ENCODE assay signal across 8 cellular contexts in the genomic region with DNA sequence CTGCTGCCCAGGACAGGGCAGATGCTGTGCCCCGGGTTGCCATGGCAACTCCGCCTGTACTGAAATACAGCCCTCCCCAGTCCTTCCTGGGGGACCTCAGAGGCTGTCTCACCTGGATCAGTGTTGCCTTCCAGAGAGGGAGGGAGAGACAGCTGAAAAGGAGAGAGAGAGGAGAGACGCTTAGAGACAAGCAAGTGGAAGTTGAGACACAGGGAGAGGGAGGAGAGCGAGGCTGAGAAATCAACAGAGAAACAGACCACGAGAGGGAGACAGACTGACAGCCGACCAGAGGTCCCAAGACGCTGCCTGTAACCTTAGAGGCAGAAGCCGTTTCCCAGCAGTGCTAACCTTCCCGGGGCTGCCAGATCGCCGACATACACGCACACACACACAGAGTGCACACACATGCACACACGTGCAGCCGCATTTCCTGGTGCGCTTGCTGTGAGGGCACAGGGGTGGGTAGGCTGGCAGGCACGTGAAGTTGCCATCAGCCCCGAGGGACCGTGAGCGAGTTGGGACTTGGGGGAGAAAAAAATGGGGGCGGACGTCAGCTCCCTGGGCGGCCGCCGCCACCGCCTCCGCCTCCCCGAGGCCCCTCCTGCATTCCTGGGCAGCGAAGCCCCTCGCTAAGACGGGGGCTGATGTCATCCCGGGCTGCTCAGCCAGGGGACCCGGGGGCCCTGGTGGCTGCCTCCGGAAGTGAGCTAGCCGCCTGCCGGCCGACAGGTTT.
DNase-seq lines count a peak whose midpoint lies in the region; ATAC-seq and TF ChIP-seq lines count a peak whose summit lies in the region.

No MANE protein-coding gene starts in this region.

- H3K9me3 ChIP-seq in HUES64 (ENCODE audit: insufficient read depth, low read depth, low read length) (no peaks in the 10 kb centered on the region), Peyer's patch (no peaks in the 10 kb centered on the region)

- peak overlapping the region; percentile 33 for H3K27ac Mint-ChIP-seq in activated T-helper 2 cell treated with anti-CD3 and anti-CD28 coated beads, Interferon-gamma antibody, Interleukin-2, Interleukin-4, amounts not matched to agents 10 μg/mL and 5 μg/mL and 100 μg/mL, durations not matched to agents 14 hours and 24 hours and 36 hours
- H3K27ac Mint-ChIP-seq in natural killer cell = peak overlapping the region; percentile 49 to 90

- peaks cover 9% of the 10 kb centered on the region for H3K36me3 Mint-ChIP-seq in activated T-helper 2 cell treated with anti-CD3 and anti-CD28 coated beads, Interferon-gamma antibody, Interleukin-2, Interleukin-4, amounts not matched to agents 10 μg/mL and 5 μg/mL and 100 μg/mL, durations not matched to agents 14 hours and 24 hours and 36 hours (ENCODE audit: low read depth)
- no peaks in the 10 kb centered on the region for H3K36me3 Mint-ChIP-seq in natural killer cell

- H3K9me3 Mint-ChIP-seq in activated T-helper 2 cell treated with anti-CD3 and anti-CD28 coated beads, Interferon-gamma antibody, Interleukin-2, Interleukin-4, amounts not matched to agents 10 μg/mL and 5 μg/mL and 100 μg/mL, durations not matched to agents 14 hours and 24 hours and 36 hours = peaks cover 4% of the 10 kb centered on the region
- no peaks in the 10 kb centered on the region for H3K9me3 Mint-ChIP-seq in natural killer cell

- ATAC-seq in natural killer cell (peak; percentile 80 to 90 (median 85)), GM18498 (IDR thresholded peaks at IDR 0.05; ENCODE audit: unreplicated experiment) (no peak)

- H3K9ac ChIP-seq in HUES64 (ENCODE audit: low read depth, low read length) = peak overlapping the region; percentile 63

- WGBS in HUES64 = under 1% methylated on average over 36 of the region's 36 CpGs

- TF ChIP-seq POLR2A in Peyer's patch (IDR thresholded peaks at IDR 0.05) = peak in 1 of 2 donors; percentile 20

- H3K4me3 ChIP-seq in HUES64 (ENCODE audit: low read length) (peak overlapping the region; percentile 64), Peyer's patch (peak overlapping the region; percentile 20 to 57 (median 50))

- H3K27me3 ChIP-seq in HUES64 (ENCODE audit: insufficient read depth, low read length) (no peaks in the 10 kb centered on the region), Peyer's patch (no peaks in the 10 kb centered on the region)

- no peaks in the 10 kb centered on the region for H3K27me3 Mint-ChIP-seq in activated T-helper 2 cell treated with anti-CD3 and anti-CD28 coated beads, Interferon-gamma antibody, Interleukin-2, Interleukin-4, amounts not matched to agents 10 μg/mL and 5 μg/mL and 100 μg/mL, durations not matched to agents 14 hours and 24 hours and 36 hours (ENCODE audit: low read depth)
- H3K27me3 Mint-ChIP-seq in natural killer cell (ENCODE audit: low read depth in 2 of 2) = peaks cover 0 to 8% of the 10 kb centered on the region in 2 donors

- no peaks in the 10 kb centered on the region for H3K36me3 ChIP-seq in HUES64 (ENCODE audit: insufficient read depth, low read length)
- H3K36me3 ChIP-seq in Peyer's patch = no peaks in the 10 kb centered on the region

- H3K4me3 Mint-ChIP-seq in activated T-helper 2 cell treated with anti-CD3 and anti-CD28 coated beads, Interferon-gamma antibody, Interleukin-2, Interleukin-4, amounts not matched to agents 10 μg/mL and 5 μg/mL and 100 μg/mL, durations not matched to agents 14 hours and 24 hours and 36 hours (ENCODE audit: low read depth) = peak overlapping the region; percentile 67
- H3K4me3 Mint-ChIP-seq in natural killer cell = peak overlapping the region; percentile 89

- H3K27ac ChIP-seq in HUES64 (ENCODE audit: low read depth, low read length) (peak overlapping the region; percentile 82), Peyer's patch (peak overlapping the region; percentile 45 to 69 (median 58))

- intact Hi-C loops in activated T-helper 2 cell treated with anti-CD3 and anti-CD28 coated beads, Interferon-gamma antibody, Interleukin-2, Interleukin-4, amounts not matched to agents 10 μg/mL and 5 μg/mL and 100 μg/mL, durations not matched to agents 14 hours and 24 hours and 36 hours (cut with micrococcal nuclease) = loop anchor here (2.0 kb wide), 1 partner anchor 50 kb away; no protein-coding TSS in a partner anchor
- intact Hi-C loops in natural killer cell (cut with micrococcal nuclease) = no loop called here

- TF ChIP-seq CTCF in Peyer's patch (IDR thresholded peaks at IDR 0.05) (peak in 4 of 6 experiments; percentile 39 to 56 (median 53)), natural killer cell (IDR thresholded peaks at IDR 0.05) (peak; percentile 46)

- H3K4me1 ChIP-seq in HUES64 (ENCODE audit: insufficient read depth, low read length) (peaks cover 27% of the 10 kb centered on the region), Peyer's patch (peaks cover 0 to 27% (median 3%) of the 10 kb centered on the region in 4 donors)

- DNase-seq in DMS53 (lab: John Stamatoyannopoulos, UW) (peak; percentile 95), Peyer's patch (peak; percentile 22 to 79 (median 67)), fibroblast of peridontal ligament (ENCODE audit: extremely low read depth) (peak; percentile 55), natural killer cell (peak; percentile 40)
- peak; percentile 22 for DNase-seq in activated T-helper 2 cell treated with anti-CD3 and anti-CD28 coated beads, Interferon-gamma antibody, Interleukin-2, Interleukin-4, amounts not matched to agents 10 μg/mL and 5 μg/mL and 100 μg/mL, durations not matched to agents 14 hours and 24 hours and 36 hours (ENCODE audit: low spot score)
- peak; percentile 21 to 69 (median 52) for DNase-seq in stimulated activated naive CD4-positive, alpha-beta T cell (lab: John Stamatoyannopoulos, UW)

- H3K4me1 Mint-ChIP-seq in activated T-helper 2 cell treated with anti-CD3 and anti-CD28 coated beads, Interferon-gamma antibody, Interleukin-2, Interleukin-4, amounts not matched to agents 10 μg/mL and 5 μg/mL and 100 μg/mL, durations not matched to agents 14 hours and 24 hours and 36 hours (ENCODE audit: low read depth) = peaks cover 16% of the 10 kb centered on the region
- H3K4me1 Mint-ChIP-seq in natural killer cell = peaks cover 19 to 24% of the 10 kb centered on the region in 2 donors

Comparison
In these comparisons a context has a peak if more than half of its experiments do, and no peak if none do; other contexts are left out.
1. DNase-seq: peak in every context shown above with its lines; median percentile 95 in DMS53; 67 in Peyer's patch; 55 in fibroblast of peridontal ligament; 52 in stimulated activated naive CD4-positive, alpha-beta T cell; 40 in natural killer cell; 22 in activated T-helper 2 cell treated with anti-CD3 and anti-CD28 coated beads, Interferon-gamma antibody, Interleukin-2, Interleukin-4, amounts not matched to agents 10 μg/mL and 5 μg/mL and 100 μg/mL, durations not matched to agents 14 hours and 24 hours and 36 hours.